Comparison of ENCODE assay signal across 15 cellular contexts in the genomic region with DNA sequence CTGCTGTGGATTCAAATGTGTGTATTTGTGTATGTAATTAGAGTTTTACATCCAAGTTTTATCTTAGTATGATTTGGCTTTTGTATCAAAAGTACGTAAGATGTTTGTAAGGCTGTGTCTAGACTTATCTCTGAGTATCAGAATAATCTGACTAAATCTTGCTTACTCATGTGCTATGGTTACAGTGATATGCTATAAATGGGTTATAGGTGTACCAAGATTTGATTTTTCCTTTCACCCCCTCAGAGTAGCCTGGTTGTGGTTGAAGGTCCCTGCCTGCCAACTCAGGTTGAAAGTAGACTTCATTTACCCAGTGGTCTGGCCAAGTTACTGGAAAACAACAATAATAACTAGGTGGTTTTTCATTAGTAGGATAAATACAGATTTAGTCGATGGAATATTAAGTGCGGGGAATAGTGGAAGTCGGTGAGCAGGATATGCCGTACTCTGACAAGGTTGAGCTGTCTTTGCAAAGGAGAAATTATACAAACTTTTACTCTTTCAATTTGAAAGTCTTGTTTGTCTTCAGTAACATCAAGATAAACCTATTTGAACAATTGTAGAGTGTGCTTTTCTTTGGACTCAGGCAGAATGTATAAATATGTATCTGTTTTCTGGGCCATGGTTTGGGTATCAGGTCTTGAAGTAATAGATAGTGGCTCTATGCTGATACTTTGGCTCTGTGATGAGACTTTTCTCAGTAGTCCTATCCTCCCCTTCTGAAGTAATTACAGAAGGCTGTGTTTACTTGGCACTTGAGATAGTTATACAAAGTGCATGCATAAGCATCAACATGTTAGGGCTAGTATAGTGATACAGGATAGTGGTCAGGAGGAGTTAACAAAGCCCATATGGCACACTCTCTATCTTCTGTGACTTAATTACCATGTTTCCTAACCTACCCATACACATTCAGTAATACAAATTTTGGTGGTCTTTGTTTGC. TPM values are rescaled to one million over a fixed set of nuclear protein-coding genes. Genes with fewer than 3 reads are reported as not detected.
DNase-seq lines count a peak whose midpoint lies in the region; ATAC-seq and TF ChIP-seq lines count a peak whose summit lies in the region.
"Had no signal": no experiment of that assay in that cellular context is flagged by ENCODE, and none has a peak within 500 bp of the region (broad histone marks: within the 10 kb centered on the region; RNA-seq: fewer than 3 reads in every experiment).

No MANE protein-coding gene starts in this region.

- H3K27ac ChIP-seq in IMR-90 (ENCODE audit: insufficient read depth, low read length) (no peak overlapping the region), foreskin keratinocyte (peak overlapping the region; percentile 35), sigmoid colon (no peak overlapping the region)
- H3K27ac ChIP-seq: prostate gland, tibial artery had no signal

- no peak overlapping the region for H3K18ac ChIP-seq in IMR-90 (ENCODE audit: low read depth, low read length)

- H4K20me1 ChIP-seq in IMR-90 (ENCODE audit: insufficient read depth, low read length), result peaks cover 17% of the 10 kb centered on the region; the same call in 1 of the 2 replicates

- in situ Hi-C loops in IMR-90 (cut with MboI; ENCODE audit: low sequenced_read_pairs), result no loop called here
- in situ Hi-C loops in ACHN (cut with HindIII; ENCODE audit: low pct_ligation_motif_present, low pct_unique_long_range_greater_than_20kb, low sequenced_read_pairs), result no loop called here

- H2BK5ac ChIP-seq in IMR-90 (ENCODE audit: low read depth, low read length, poor library complexity, severe bottlenecking), result no peak overlapping the region

- ATAC-seq in GM18519 (IDR thresholded peaks at IDR 0.05; ENCODE audit: low FRiP score, unreplicated experiment), result peak; percentile 54
- ATAC-seq in GM21723 (IDR thresholded peaks at IDR 0.05; ENCODE audit: unreplicated experiment), result peak; percentile 52
- ATAC-seq in IMR-90 (ENCODE audit: low read depth), result peak; percentile 72
- ATAC-seq in foreskin keratinocyte, result peak; percentile 94
- ATAC-seq in GM19397 (IDR thresholded peaks at IDR 0.05; ENCODE audit: unreplicated experiment), result no peak

- intact Hi-C loops in IMR-90 (cut with micrococcal nuclease), result no loop called here
- intact Hi-C loops in sigmoid colon (cut with DNase I), result no loop called here

- no TSS peak for BruUV-seq in IMR-90 (replicated peaks; lab: Mats Ljungman, UMichigan)

- peaks cover 24 to 47% of the 10 kb centered on the region in 2 experiments for H3K79me1 ChIP-seq in IMR-90 (ENCODE audit: low read depth in 1 of 2, low read length in 2 of 2)

- H3K9me3 ChIP-seq in IMR-90 (ENCODE audit: control insufficient read depth, insufficient read depth, low read length) (no peaks in the 10 kb centered on the region), sigmoid colon (no peaks in the 10 kb centered on the region)
- H3K9me3 ChIP-seq: prostate gland, tibial artery had no signal

- H3K36me3 ChIP-seq in IMR-90 (ENCODE audit: control insufficient read depth, insufficient read depth, low read length) (no peaks in the 10 kb centered on the region), sigmoid colon (no peaks in the 10 kb centered on the region)
- H3K36me3 ChIP-seq: prostate gland, tibial artery had no signal

- POLR2A ChIA-PET in IMR-90 (lab: Charles Lee; ENCODE audit: unreplicated experiment), result no interaction called here

- H4K8ac ChIP-seq in IMR-90 (ENCODE audit: low read depth in 2 of 2, low read length in 2 of 2), result no peak overlapping the region; a peak in 1 of 4 replicates

- H3K4ac ChIP-seq in IMR-90 (ENCODE audit: low read depth, low read length), result no peak overlapping the region

- H2BK20ac ChIP-seq in IMR-90 (ENCODE audit: low read depth, low read length), result no peak overlapping the region

- no peak overlapping the region for H3K9ac ChIP-seq in IMR-90 (ENCODE audit: low read depth, low read length)

- H3K14ac ChIP-seq in IMR-90 (replicated peaks; ENCODE audit: low read depth, low read length), result no peak overlapping the region

- no peak for TF ChIP-seq RAD21 in IMR-90 (IDR thresholded peaks at IDR 0.05; ENCODE audit: low read length)

- WGBS in IMR-90 (ENCODE audit: extremely low coverage in 2 of 2, insufficient read length in 1 of 2), 2 experiments, result no CpG with 5 or more reads among the region's 5 CpGs
- WGBS in sigmoid colon, 2 donors, result 95 to 96% methylated on average over 5 of the region's 5 CpGs

- 0 out of 2 replicates have a peak overlapping the region, but pooled peaks have one; percentile 45 for H3K4me2 ChIP-seq in IMR-90 (ENCODE audit: low read depth, low read length)

- H2BK15ac ChIP-seq in IMR-90 (ENCODE audit: low read depth, low read length), result no peak overlapping the region

- DNase-seq in IMR-90 (no peak), foreskin keratinocyte (peak; percentile 50 to 70), sigmoid colon (no peak), ACHN (no peak)
- DNase-seq: activated CD4-positive, CD25-positive, alpha-beta regulatory T cell; activated naive CD4-positive, alpha-beta T cell treated with anti-CD3 and anti-CD28 coated beads for 36 hours; glutamatergic neuron; H9; NCI-H1930; SHP77; tibial artery had no signal

- no peak overlapping the region for H4K91ac ChIP-seq in IMR-90 (ENCODE audit: insufficient read depth, low read depth, low read length)

- TF ChIP-seq CTCF in IMR-90 (conservative IDR thresholded peaks at IDR 0.05; ENCODE audit: low read depth, low read length) (no peak), foreskin keratinocyte (conservative IDR thresholded peaks at IDR 0.05) (no peak), sigmoid colon (IDR thresholded peaks at IDR 0.05) (no peak)

- H3K27me3 ChIP-seq in IMR-90 (ENCODE audit: control insufficient read depth, insufficient read depth, low read length), result no peaks in the 10 kb centered on the region
- no peaks in the 10 kb centered on the region for H3K27me3 ChIP-seq in foreskin keratinocyte
- H3K27me3 ChIP-seq in sigmoid colon, result no peaks in the 10 kb centered on the region
- H3K27me3 ChIP-seq: tibial artery had no signal

- H2AK9ac ChIP-seq in IMR-90 (replicated peaks; ENCODE audit: low read depth, low read length, poor library complexity), result no peak overlapping the region

- peak overlapping the region; percentile 63; the same call in 1 of the 2 replicates for H4K5ac ChIP-seq in IMR-90 (ENCODE audit: low read depth, low read length)

- H3K56ac ChIP-seq in IMR-90 (ENCODE audit: extremely low read depth, insufficient read depth, low read length), result no peak overlapping the region

- H3K4me1 ChIP-seq in IMR-90 (ENCODE audit: control insufficient read depth, insufficient read depth, low read length) (0 out of 2 replicates have a peak, but pooled peaks cover 2% of the 10 kb centered on the region), foreskin keratinocyte (peaks cover 16% of the 10 kb centered on the region), sigmoid colon (peaks cover 0 to 15% (median 0%) of the 10 kb centered on the region in 4 donors)
- H3K4me1 ChIP-seq: prostate gland, tibial artery had no signal

- TF ChIP-seq EP300 in sigmoid colon (IDR thresholded peaks at IDR 0.05), result no peak

- H2BK120ac ChIP-seq in IMR-90 (ENCODE audit: low read depth, low read length), result no peak overlapping the region

- TF ChIP-seq POLR2A in IMR-90 (IDR thresholded peaks at IDR 0.05; ENCODE audit: low read depth, low read length) (no peak), sigmoid colon (IDR thresholded peaks at IDR 0.05) (no peak)

- CTCF ChIA-PET in IMR-90 (lab: Yijun Ruan, JAX), result no interaction called here

- H3K23ac ChIP-seq in IMR-90 (ENCODE audit: low read depth, low read length), result no peak overlapping the region; the same call in 1 of the 2 replicates

- no peak overlapping the region for H2AK5ac ChIP-seq in IMR-90 (ENCODE audit: low read depth, low read length)

- H3K4me3 ChIP-seq in IMR-90 (ENCODE audit: insufficient read depth, low read depth, low read length) (no peak overlapping the region), sigmoid colon (no peak overlapping the region)
- H3K4me3 ChIP-seq: prostate gland, tibial artery had no signal

- dilution Hi-C loops in IMR-90 (cut with HindIII; ENCODE audit: low sequenced_read_pairs, unreplicated experiment), result no loop called here

- no peak overlapping the region for H2AFZ ChIP-seq in IMR-90 (replicated peaks; ENCODE audit: low read length, poor library complexity)

- H3K9me1 ChIP-seq in IMR-90 (ENCODE audit: insufficient read depth, low read length), result no peaks in the 10 kb centered on the region; the same call in 1 of the 2 replicates

TF ChIP-seq in IMR-90, 13 proteins besides CTCF, POLR2A, EP300 and RAD21 (continues in another document):
- TF ChIP-seq, protein P1, sequence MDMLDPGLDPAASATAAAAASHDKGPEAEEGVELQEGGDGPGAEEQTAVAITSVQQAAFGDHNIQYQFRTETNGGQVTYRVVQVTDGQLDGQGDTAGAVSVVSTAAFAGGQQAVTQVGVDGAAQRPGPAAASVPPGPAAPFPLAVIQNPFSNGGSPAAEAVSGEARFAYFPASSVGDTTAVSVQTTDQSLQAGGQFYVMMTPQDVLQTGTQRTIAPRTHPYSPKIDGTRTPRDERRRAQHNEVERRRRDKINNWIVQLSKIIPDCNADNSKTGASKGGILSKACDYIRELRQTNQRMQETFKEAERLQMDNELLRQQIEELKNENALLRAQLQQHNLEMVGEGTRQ (IDR thresholded peaks at IDR 0.05; ENCODE audit: low read depth, low read length), result no peak
- no peak for TF ChIP-seq CEBPB (IDR thresholded peaks at IDR 0.05; ENCODE audit: low read depth, low read length)
- no peak for TF ChIP-seq FOS (IDR thresholded peaks at IDR 0.05; ENCODE audit: low read depth, low read length)
- no peak for TF ChIP-seq NFE2L2 (IDR thresholded peaks at IDR 0.05; ENCODE audit: low read depth, low read length)
- TF ChIP-seq BHLHE40 (IDR thresholded peaks at IDR 0.05; ENCODE audit: low read depth, low read length), result no peak
- TF ChIP-seq MAZ (IDR thresholded peaks at IDR 0.05; ENCODE audit: borderline replicate concordance, low read depth, low read length), result no peak
- no peak for TF ChIP-seq MAFK (IDR thresholded peaks at IDR 0.05; ENCODE audit: low read depth, low read length)
- no peak for TF ChIP-seq CHD1 (IDR thresholded peaks at IDR 0.05; ENCODE audit: low read depth, low read length)
- TF ChIP-seq MXI1 (IDR thresholded peaks at IDR 0.05; ENCODE audit: borderline replicate concordance, low read depth, low read length), result no peak
- no peak for TF ChIP-seq RCOR1 (IDR thresholded peaks at IDR 0.05; ENCODE audit: insufficient replicate concordance, low read length)
- no peak for TF ChIP-seq RFX5 (IDR thresholded peaks at IDR 0.05; ENCODE audit: low read depth, low read length)

RNA-seq across cellular contexts. Expression of gene BMP2K, which starts 23.7 kb away (rescaled TPM):
- total RNA-seq in IMR-90 (2012; rRNA removed) (46.1 and 59.7 TPM in 2 replicates), foreskin keratinocyte (27.7 and 29.4 TPM in 2 replicates), sigmoid colon (10 to 100 TPM; 30.0 to 37.9 (median 34.5) TPM)
- polyA plus RNA-seq in IMR-90 (2012; rRNA removed) (14.3 and 15.8 TPM in 2 replicates), foreskin keratinocyte (10.4 and 11.1 TPM in 2 replicates), sigmoid colon (10 to 100 TPM; 13.2 to 19.4 (median 15.5) TPM)
- 3.6 and 3.8 TPM in 2 replicates for polyA plus RNA-seq in IMR-90 (2012; cell fraction: cytosol; rRNA removed)
- polyA plus RNA-seq in IMR-90 (2012; cell fraction: nucleus; rRNA removed; ENCODE audit: low replicate concordance), result 7.6 and 39.7 TPM in 2 replicates

Comparison
In these comparisons a context has a peak if more than half of its experiments do, and no peak if none do; other contexts are left out.
1. DNase-seq: peak in foreskin keratinocyte (2 of 2); none in IMR-90 (single experiment), sigmoid colon (single experiment) and ACHN (single experiment).